Comparison of ENCODE assay signal across 25 cellular contexts in the genomic region with DNA sequence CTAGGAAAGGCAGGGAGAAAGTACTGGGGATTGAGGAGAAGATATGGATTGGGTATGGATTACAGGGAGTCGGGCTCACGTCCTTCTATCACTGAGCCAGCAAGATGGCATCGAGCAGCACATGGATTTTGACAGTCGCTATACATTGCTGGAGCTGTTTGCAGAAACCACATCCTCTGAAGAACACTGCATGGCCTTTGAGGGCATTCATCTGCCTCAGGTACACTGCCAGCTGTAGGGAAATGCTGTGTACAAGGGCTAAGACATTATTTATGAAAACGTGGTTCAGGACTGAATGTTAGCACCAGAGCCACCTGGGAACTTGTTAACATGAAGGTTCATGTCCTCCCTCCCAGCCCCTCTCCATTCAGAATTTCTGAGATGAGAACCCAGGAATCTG. TPM values are rescaled to one million over a fixed set of nuclear protein-coding genes. Genes with fewer than 3 reads are reported as not detected.
DNase-seq lines count a peak whose midpoint lies in the region; ATAC-seq, FAIRE-seq and TF ChIP-seq lines count a peak whose summit lies in the region.
"Had no signal": no experiment of that assay in that cellular context is flagged by ENCODE, and none has a peak within 500 bp of the region (broad histone marks: within the 10 kb centered on the region; RNA-seq: fewer than 3 reads in every experiment).

No MANE protein-coding gene starts in this region.

- CTCF ChIA-PET in K562 (lab: Yijun Ruan, JAX; ENCODE audit: low intra/inter-chr PET ratio), result no interaction called here

- intact Hi-C loops in K562 (cut with micrococcal nuclease), result no loop called here

- no peak overlapping the region for H3K4me3 ChIP-seq in K562
- H3K4me3 ChIP-seq: adrenal gland, heart left ventricle, SK-N-MC, upper lobe of right lung had no signal

- DNase-seq in stimulated activated naive CD8-positive, alpha-beta T cell treated with anti-CD3 and anti-CD28 coated beads, Interleukin-15, Interleukin-2, amounts not matched to agents 100 U/mL and 50 U/mL, for 24 hours, result no peak
- no peak for DNase-seq in T-helper 17 cell
- DNase-seq in K562 (ENCODE audit: extremely low read depth in 1 of 4, low spot score in 3 of 4), result no peak
- DNase-seq in stimulated activated CD4-positive, alpha-beta T cell treated with anti-CD3 and anti-CD28 coated beads, Interleukin-2, amount 100 ng/mL, for 24 hours, result no peak
- DNase-seq: activated B cell treated with CpG ODN at 0.5 μM for 24 hours, Caco-2, cortex of kidney, EL, heart left ventricle, Karpas-422, NCI-H1105, NCI-H524, T-helper 9 cell had no signal

- BruUV-seq in K562 (replicated peaks; lab: Mats Ljungman, UMichigan), result no TSS peak

- H3K9me1 ChIP-seq in K562 (ENCODE audit: control insufficient read depth, insufficient read depth, low read length), result no peaks in the 10 kb centered on the region

- H3K79me2 ChIP-seq in K562 (ENCODE audit: control insufficient read depth, insufficient read depth, low read length), result peaks cover 24% of the 10 kb centered on the region; the same call in 2 of the 3 replicates

- 63% methylated on average over 5 of the region's 5 CpGs for WGBS in K562 (ENCODE audit: insufficient coverage, low coverage, missing lambda C conversion rate)

- POLR2A ChIA-PET in K562 (lab: Yijun Ruan, JAX), result no interaction called here

- peaks cover 46% of the 10 kb centered on the region for H3K4me1 Mint-ChIP-seq in stimulated activated naive CD8-positive, alpha-beta T cell treated with anti-CD3 and anti-CD28 coated beads, Interleukin-15, Interleukin-2, amounts not matched to agents 100 ng/mL and 50 ng/mL, for 24 hours (ENCODE audit: low read depth)
- H3K4me1 Mint-ChIP-seq in T-helper 17 cell, result peaks cover 49% of the 10 kb centered on the region

- ATAC-seq in stimulated activated naive CD8-positive, alpha-beta T cell treated with anti-CD3 and anti-CD28 coated beads, Interleukin-15, Interleukin-2, amounts not matched to agents 100 U/mL and 50 U/mL, for 24 hours, result no peak
- peak; percentile 48 for ATAC-seq in T-helper 17 cell
- no peak for ATAC-seq in K562
- ATAC-seq in HG03039 (IDR thresholded peaks at IDR 0.05; ENCODE audit: unreplicated experiment), result no peak
- no peak for ATAC-seq in GM18511 (IDR thresholded peaks at IDR 0.05; ENCODE audit: unreplicated experiment)
- ATAC-seq: heart left ventricle, left lobe of liver, upper lobe of right lung had no signal

- H3K27me3 ChIP-seq in K562 (ENCODE audit: control insufficient read depth in 2 of 2, insufficient read depth in 2 of 2, low read length in 2 of 2), result no peaks in the 10 kb centered on the region
- H3K27me3 ChIP-seq: adrenal gland, heart left ventricle, upper lobe of right lung had no signal

- peaks cover 56% of the 10 kb centered on the region; the same call in 2 of the 3 replicates for H3K36me3 ChIP-seq in K562 (ENCODE audit: control insufficient read depth, insufficient read depth, low read length)

- TF ChIP-seq CTCF in K562 (IDR thresholded peaks at IDR 0.05 in 2 of 3, conservative IDR thresholded peaks at IDR 0.05 in 1 of 3; ENCODE audit: insufficient read depth in 2 of 3, low read depth in 1 of 3, low read length in 3 of 3), result no peak

- in situ Hi-C loops in K562 (cut with MboI), result no loop called here

- peak overlapping the region; percentile 23 for H3K4me3 Mint-ChIP-seq in stimulated activated naive CD8-positive, alpha-beta T cell treated with anti-CD3 and anti-CD28 coated beads, Interleukin-15, Interleukin-2, amounts not matched to agents 100 ng/mL and 50 ng/mL, for 24 hours
- H3K4me3 Mint-ChIP-seq in T-helper 17 cell, result peak overlapping the region; percentile 53
- H3K4me3 Mint-ChIP-seq: activated B cell treated with CpG ODN at 0.5 μM for 24 hours, mesothelial cell of epicardium, nephron had no signal

- no peak overlapping the region for H3K9ac ChIP-seq in K562 (ENCODE audit: insufficient read depth in 1 of 2, low read depth in 2 of 2, low read length in 2 of 2)

- no peak for FAIRE-seq in K562 (lab: Jason Lieb, UNC)
- FAIRE-seq: bronchial epithelial cell, H54 had no signal

- H4K20me1 ChIP-seq in K562 (replicated peaks; ENCODE audit: control insufficient read depth, insufficient read depth, low read length), result no peaks in the 10 kb centered on the region

- H3K9me3 ChIP-seq in T-helper 17 cell (ENCODE audit: control insufficient read depth, low read length, poor library complexity, severe bottlenecking), result no peaks in the 10 kb centered on the region
- H3K9me3 ChIP-seq in K562 (replicated peaks; ENCODE audit: control insufficient read depth, insufficient read depth, low read depth, low read length), result no peaks in the 10 kb centered on the region
- H3K9me3 ChIP-seq: adrenal gland, Caco-2, heart left ventricle, upper lobe of right lung had no signal

- peak overlapping the region; percentile 12 for H3K27ac Mint-ChIP-seq in stimulated activated naive CD8-positive, alpha-beta T cell treated with anti-CD3 and anti-CD28 coated beads, Interleukin-15, Interleukin-2, amounts not matched to agents 100 ng/mL and 50 ng/mL, for 24 hours
- peak overlapping the region; percentile 92 for H3K27ac Mint-ChIP-seq in T-helper 17 cell
- H3K27ac Mint-ChIP-seq: activated B cell treated with CpG ODN at 0.5 μM for 24 hours, mesothelial cell of epicardium, nephron had no signal

- H2AFZ ChIP-seq in K562 (ENCODE audit: low read depth, low read length), result no peak overlapping the region

- no peak for TF ChIP-seq POLR2A in K562 (conservative IDR thresholded peaks at IDR 0.05)

- no peaks in the 10 kb centered on the region for H3K9me3 Mint-ChIP-seq in stimulated activated naive CD8-positive, alpha-beta T cell treated with anti-CD3 and anti-CD28 coated beads, Interleukin-15, Interleukin-2, amounts not matched to agents 100 ng/mL and 50 ng/mL, for 24 hours
- H3K9me3 Mint-ChIP-seq: activated B cell treated with CpG ODN at 0.5 μM for 24 hours, mesothelial cell of epicardium, nephron had no signal

- no peak for TF ChIP-seq RAD21 in K562 (CRISPR knock-in tag; conservative IDR thresholded peaks at IDR 0.05 in 1 of 2, IDR thresholded peaks at IDR 0.05 in 1 of 2)

- H3K27ac ChIP-seq in K562 (ENCODE audit: extremely low read depth, low read depth, low read length), result no peak overlapping the region
- H3K27ac ChIP-seq: adrenal gland, heart left ventricle, SK-N-MC, upper lobe of right lung had no signal

- TF ChIP-seq EP300 in K562 (IDR thresholded peaks at IDR 0.05; ENCODE audit: low read length), result no peak

- no peak overlapping the region; the same call in 1 of the 2 replicates for H3K4me2 ChIP-seq in K562 (ENCODE audit: insufficient read depth, low read length)

- H3K4me1 ChIP-seq in K562 (replicated peaks in 1 of 2; ENCODE audit: control insufficient read depth in 2 of 2, insufficient read depth in 2 of 2, low read length in 2 of 2), result peaks cover 35 to 37% of the 10 kb centered on the region in 2 experiments
- H3K4me1 ChIP-seq: Caco-2 had no signal

- H3K36me3 Mint-ChIP-seq in stimulated activated naive CD8-positive, alpha-beta T cell treated with anti-CD3 and anti-CD28 coated beads, Interleukin-15, Interleukin-2, amounts not matched to agents 100 ng/mL and 50 ng/mL, for 24 hours (ENCODE audit: low read depth), result peaks cover 33% of the 10 kb centered on the region
- H3K36me3 Mint-ChIP-seq in T-helper 17 cell (ENCODE audit: low read depth), result peaks cover 12% of the 10 kb centered on the region

- H3K27me3 Mint-ChIP-seq in stimulated activated naive CD8-positive, alpha-beta T cell treated with anti-CD3 and anti-CD28 coated beads, Interleukin-15, Interleukin-2, amounts not matched to agents 100 ng/mL and 50 ng/mL, for 24 hours, result no peaks in the 10 kb centered on the region
- no peaks in the 10 kb centered on the region for H3K27me3 Mint-ChIP-seq in T-helper 17 cell
- H3K27me3 Mint-ChIP-seq: activated B cell treated with CpG ODN at 0.5 μM for 24 hours had no signal

RNA-seq across cellular contexts. Expression of a gene that starts 3.4 kb away (rescaled TPM):
- total RNA-seq in T-helper 17 cell (10 to 100 TPM; 73.9 to 78.0 TPM), K562 (2014; rRNA removed) (6.5 and 8.6 TPM in 2 replicates), K562 (2014; rRNA removed; fragmentation: Illumina TruSeq; extraction: Trizol) (4.1 and 5.8 TPM in 2 replicates), K562 (2015; rRNA removed; fragmentation: Illumina TruSeq; extraction: Trizol) (7.4 and 7.5 TPM in 2 replicates), K562 (2021) (10.0 and 13.4 TPM in 2 replicates)
- total RNA-seq in K562 (2011; cell fraction: chromatin; rRNA removed; ENCODE audit: low replicate concordance), result 74.5 and 153 TPM in 2 replicates
- total RNA-seq in K562 (2011; cell fraction: nucleolus; rRNA removed), result 62.1 and 70.9 TPM in 2 replicates
- 62.3 and 69.4 TPM in 2 replicates for total RNA-seq in K562 (2011; cell fraction: nucleoplasm; rRNA removed)
- polyA plus RNA-seq in K562 (2011; rRNA removed) (7.0 and 13.5 TPM in 2 replicates), K562 (2014; fragmentation: Illumina TruSeq; extraction: Trizol) (6.2 and 6.6 TPM in 2 replicates), K562 (2014; fragmentation: Nextera tagmentation; extraction: Ambion mirVana) (under 1 TPM; 0.50 to 0.51 TPM), K562 (2014; rRNA removed) (9.7 and 20.7 TPM in 2 replicates)
- 5.8 and 6.2 TPM in 2 replicates for polyA plus RNA-seq in K562 (2011; cell fraction: cytosol; rRNA removed)
- polyA plus RNA-seq in K562 (2011; cell fraction: nucleus; rRNA removed), result 82.8 and 102 TPM in 2 replicates
- 10.1 and 29.2 TPM in 2 replicates for polyA plus RNA-seq in K562 (2012)
- polyA minus RNA-seq in K562 (2011; rRNA and poly(A)+ RNA removed), result 7.7 and 10.8 TPM in 2 replicates
- 3.4 and 6.3 TPM in 2 replicates for polyA minus RNA-seq in K562 (2011; cell fraction: cytosol; rRNA and poly(A)+ RNA removed)
- polyA minus RNA-seq in K562 (2011; cell fraction: nucleus; rRNA and poly(A)+ RNA removed), result 18.6 and 30.8 TPM in 2 replicates

RNA-seq across cellular contexts. Expression of a gene that starts 14.3 kb away (rescaled TPM):
- 10 to 100 TPM; 26.3 to 27.9 TPM for total RNA-seq in T-helper 17 cell
- total RNA-seq in K562 (2011; cell fraction: chromatin; rRNA removed; ENCODE audit: low replicate concordance), result 13.7 and 28.2 TPM in 2 replicates
- 20.1 and 23.2 TPM in 2 replicates for total RNA-seq in K562 (2011; cell fraction: nucleolus; rRNA removed)
- total RNA-seq in K562 (2011; cell fraction: nucleoplasm; rRNA removed), result 23.9 and 30.5 TPM in 2 replicates
- total RNA-seq in K562 (2014; rRNA removed), result 24.6 and 31.5 TPM in 2 replicates
- 11.1 and 12.6 TPM in 2 replicates for total RNA-seq in K562 (2014; rRNA removed; fragmentation: Illumina TruSeq; extraction: Trizol)
- 19.4 and 20.1 TPM in 2 replicates for total RNA-seq in K562 (2015; rRNA removed; fragmentation: Illumina TruSeq; extraction: Trizol)
- total RNA-seq in K562 (2021), result 32.7 and 37.0 TPM in 2 replicates
- polyA plus RNA-seq in K562 (2011; rRNA removed), result 25.3 and 29.5 TPM in 2 replicates
- polyA plus RNA-seq in K562 (2011; cell fraction: cytosol; rRNA removed), result 39.3 and 67.9 TPM in 2 replicates
- 41.4 and 58.3 TPM in 2 replicates for polyA plus RNA-seq in K562 (2011; cell fraction: nucleus; rRNA removed)
- 35.4 TPM in 2 replicates for polyA plus RNA-seq in K562 (2012)
- polyA plus RNA-seq in K562 (2014; fragmentation: Illumina TruSeq; extraction: Trizol), result 29.8 and 35.8 TPM in 2 replicates
- polyA plus RNA-seq in K562 (2014; fragmentation: Nextera tagmentation; extraction: Ambion mirVana), result 1 to 10 TPM; 2.5 to 2.8 TPM
- 28.4 and 32.2 TPM in 2 replicates for polyA plus RNA-seq in K562 (2014; rRNA removed)
- 16.6 and 31.6 TPM in 2 replicates for polyA minus RNA-seq in K562 (2011; rRNA and poly(A)+ RNA removed)
- 23.6 and 23.7 TPM in 2 replicates for polyA minus RNA-seq in K562 (2011; cell fraction: cytosol; rRNA and poly(A)+ RNA removed)
- 11.4 and 14.8 TPM in 2 replicates for polyA minus RNA-seq in K562 (2011; cell fraction: nucleus; rRNA and poly(A)+ RNA removed)

RNA-seq across cellular contexts. Expression of a gene that starts 43.9 kb away (rescaled TPM):
- total RNA-seq in T-helper 17 cell (10 to 100 TPM; 32.3 to 35.0 TPM), K562 (2014; rRNA removed) (237 and 302 TPM in 2 replicates), K562 (2014; rRNA removed; fragmentation: Illumina TruSeq; extraction: Trizol) (25.7 and 32.4 TPM in 2 replicates), K562 (2015; rRNA removed; fragmentation: Illumina TruSeq; extraction: Trizol) (67.7 and 68.7 TPM in 2 replicates), K562 (2021) (127 and 140 TPM in 2 replicates)
- 41.0 and 115 TPM in 2 replicates for total RNA-seq in K562 (2011; cell fraction: chromatin; rRNA removed; ENCODE audit: low replicate concordance)
- total RNA-seq in K562 (2011; cell fraction: nucleolus; rRNA removed), result 111 and 120 TPM in 2 replicates
- total RNA-seq in K562 (2011; cell fraction: nucleoplasm; rRNA removed), result 76.8 and 84.6 TPM in 2 replicates
- polyA plus RNA-seq in K562 (2011; rRNA removed) (136 and 161 TPM in 2 replicates), K562 (2014; fragmentation: Illumina TruSeq; extraction: Trizol) (48.8 and 72.3 TPM in 2 replicates), K562 (2014; fragmentation: Nextera tagmentation; extraction: Ambion mirVana) (10 to 100 TPM in 1 of 2 experiments, 1 to 10 TPM in 1; 7.3 to 13.9 TPM), K562 (2014; rRNA removed) (300 and 346 TPM in 2 replicates)
- polyA plus RNA-seq in K562 (2011; cell fraction: cytosol; rRNA removed), result 293 and 491 TPM in 2 replicates
- 149 and 187 TPM in 2 replicates for polyA plus RNA-seq in K562 (2011; cell fraction: nucleus; rRNA removed)
- 197 and 211 TPM in 2 replicates for polyA plus RNA-seq in K562 (2012)
- polyA minus RNA-seq in K562 (2011; rRNA and poly(A)+ RNA removed), result 23.2 and 30.5 TPM in 2 replicates
- polyA minus RNA-seq in K562 (2011; cell fraction: cytosol; rRNA and poly(A)+ RNA removed), result 26.2 and 27.7 TPM in 2 replicates
- 26.3 and 34.4 TPM in 2 replicates for polyA minus RNA-seq in K562 (2011; cell fraction: nucleus; rRNA and poly(A)+ RNA removed)

RNA-seq across cellular contexts. Expression of a gene that starts 57.9 kb away (rescaled TPM):
- total RNA-seq in T-helper 17 cell (under 1 TPM; 0.05 to 0.16 TPM), K562 (2014; rRNA removed) (not detected in 2 replicates), K562 (2014; rRNA removed; fragmentation: Illumina TruSeq; extraction: Trizol) (not detected in 2 replicates), K562 (2015; rRNA removed; fragmentation: Illumina TruSeq; extraction: Trizol) (not detected in 2 replicates), K562 (2021) (not detected in 2 replicates)
- total RNA-seq in K562 (2011; cell fraction: chromatin; rRNA removed; ENCODE audit: low replicate concordance), result 0.07 TPM in 1 of 2 replicates, not detected in the other
- total RNA-seq in K562 (2011; cell fraction: nucleolus; rRNA removed), result under 0.01 TPM in 1 of 2 replicates, not detected in the other
- total RNA-seq in K562 (2011; cell fraction: nucleoplasm; rRNA removed), result 0.07 TPM in 1 of 2 replicates, not detected in the other
- polyA plus RNA-seq in K562 (2011; rRNA removed) (not detected in 2 replicates), K562 (2014; fragmentation: Illumina TruSeq; extraction: Trizol) (not detected in 2 replicates), K562 (2014; fragmentation: Nextera tagmentation; extraction: Ambion mirVana) (not detected), K562 (2014; rRNA removed) (not detected in 2 replicates)
- not detected in 2 replicates for polyA plus RNA-seq in K562 (2011; cell fraction: cytosol; rRNA removed)
- not detected in 2 replicates for polyA plus RNA-seq in K562 (2011; cell fraction: nucleus; rRNA removed)
- polyA plus RNA-seq in K562 (2012), result 0.01 TPM in 1 of 2 replicates, not detected in the other
- polyA minus RNA-seq in K562 (2011; rRNA and poly(A)+ RNA removed), result not detected in 2 replicates
- not detected in 2 replicates for polyA minus RNA-seq in K562 (2011; cell fraction: cytosol; rRNA and poly(A)+ RNA removed)
- polyA minus RNA-seq in K562 (2011; cell fraction: nucleus; rRNA and poly(A)+ RNA removed), result under 0.01 TPM in 1 of 2 replicates, not detected in the other
- total RNA-seq: bronchial epithelial cell, RPMI7951 had no signal
